Comparison of ENCODE assay signal across 8 cellular contexts in the genomic region with DNA sequence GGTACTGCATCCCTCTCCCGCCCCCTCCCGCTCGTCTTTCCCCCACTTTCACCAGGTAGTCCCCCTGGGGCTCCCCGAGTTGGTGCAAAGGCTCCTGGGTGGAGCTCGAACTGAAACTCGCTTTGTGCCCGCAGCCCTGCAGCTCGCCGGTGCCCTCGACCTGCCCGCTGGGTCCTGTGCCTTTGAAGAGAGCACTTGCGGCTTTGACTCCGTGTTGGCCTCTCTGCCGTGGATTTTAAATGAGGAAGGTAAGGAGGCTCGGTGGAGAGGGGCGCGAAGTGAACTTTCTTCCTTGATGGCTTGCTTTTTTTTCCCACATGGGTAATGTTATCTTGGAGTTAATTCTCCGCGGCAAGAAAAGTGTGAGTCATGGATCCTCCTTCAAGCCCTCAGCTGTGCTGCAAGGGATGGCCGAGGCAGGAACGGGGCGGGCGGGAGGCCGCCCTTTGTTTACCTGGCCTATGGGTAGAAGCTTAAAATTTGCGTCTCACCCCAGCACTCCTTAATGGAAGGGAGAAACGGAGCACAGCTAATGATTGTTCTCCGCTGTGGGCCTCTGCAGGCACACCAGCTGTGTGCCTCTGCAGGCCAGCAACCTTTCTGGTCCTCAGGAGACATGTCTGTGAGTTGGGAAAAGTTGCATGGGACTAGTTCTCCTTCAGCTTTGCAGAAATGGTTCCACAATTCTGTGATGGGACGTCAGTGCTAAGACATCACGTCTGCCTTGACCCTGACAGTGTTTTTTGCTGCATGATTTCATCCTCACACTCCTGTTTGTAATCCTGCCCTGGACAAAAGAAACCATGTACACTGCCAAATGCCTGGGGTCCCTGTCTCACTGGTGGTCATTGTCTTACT. TPM values are rescaled to one million over a fixed set of nuclear protein-coding genes. Genes with fewer than 3 reads are reported as not detected.
DNase-seq lines count a peak whose midpoint lies in the region; ATAC-seq and TF ChIP-seq lines count a peak whose summit lies in the region.

No MANE protein-coding gene starts in this region.

- H3K4me3 Mint-ChIP-seq in activated naive CD4-positive, alpha-beta T cell treated with anti-CD3 and anti-CD28 coated beads, Interleukin-2, amount 50 U/mL, for 24 hours = peak overlapping the region; percentile 54
- no peak overlapping the region for H3K4me3 Mint-ChIP-seq in activated naive CD4-positive, alpha-beta T cell treated with anti-CD3 and anti-CD28 coated beads, Interleukin-2, amount 10 ng/mL, durations not matched to agents 7 days and 5 days
- H3K4me3 Mint-ChIP-seq in memory B cell = peak overlapping the region; percentile 27

- H3K4me1 ChIP-seq in duodenal mucosa (ENCODE audit: control insufficient read depth in 1 of 2, insufficient read depth in 2 of 2, low read length in 2 of 2) = peaks cover 5 to 9% of the 10 kb centered on the region in 2 donors
- H3K4me1 ChIP-seq in uterus = peaks cover 14 to 18% of the 10 kb centered on the region in 2 donors

- H3K36me3 Mint-ChIP-seq in activated naive CD4-positive, alpha-beta T cell treated with anti-CD3 and anti-CD28 coated beads, Interleukin-2, amount 50 U/mL, for 24 hours = no peaks in the 10 kb centered on the region
- no peaks in the 10 kb centered on the region for H3K36me3 Mint-ChIP-seq in activated naive CD4-positive, alpha-beta T cell treated with anti-CD3 and anti-CD28 coated beads, Interleukin-2, amount 10 ng/mL, durations not matched to agents 7 days and 5 days
- no peaks in the 10 kb centered on the region for H3K36me3 Mint-ChIP-seq in memory B cell

- H3K36me3 ChIP-seq in duodenal mucosa (ENCODE audit: control insufficient read depth in 1 of 2, insufficient read depth in 2 of 2, low read length in 2 of 2) = no peaks in the 10 kb centered on the region
- H3K36me3 ChIP-seq in uterus = no peaks in the 10 kb centered on the region

- peaks cover 50% of the 10 kb centered on the region for H3K27me3 Mint-ChIP-seq in activated naive CD4-positive, alpha-beta T cell treated with anti-CD3 and anti-CD28 coated beads, Interleukin-2, amount 50 U/mL, for 24 hours
- peaks cover 68% of the 10 kb centered on the region for H3K27me3 Mint-ChIP-seq in activated naive CD4-positive, alpha-beta T cell treated with anti-CD3 and anti-CD28 coated beads, Interleukin-2, amount 10 ng/mL, durations not matched to agents 7 days and 5 days
- H3K27me3 Mint-ChIP-seq in memory B cell = peaks cover 20% of the 10 kb centered on the region

- CTCF ChIA-PET in activated naive CD4-positive, alpha-beta T cell treated with anti-CD3 and anti-CD28 coated beads, Interleukin-2, amount 10 ng/mL, durations not matched to agents 7 days and 5 days (lab: Charles Lee) = no interaction called here

- H3K27ac Mint-ChIP-seq in activated naive CD4-positive, alpha-beta T cell treated with anti-CD3 and anti-CD28 coated beads, Interleukin-2, amount 50 U/mL, for 24 hours = no peak overlapping the region
- no peak overlapping the region for H3K27ac Mint-ChIP-seq in activated naive CD4-positive, alpha-beta T cell treated with anti-CD3 and anti-CD28 coated beads, Interleukin-2, amount 10 ng/mL, durations not matched to agents 7 days and 5 days
- no peak overlapping the region for H3K27ac Mint-ChIP-seq in memory B cell

- no peak for TF ChIP-seq CTCF in uterus (IDR thresholded peaks at IDR 0.05)

- no peak for DNase-seq in activated naive CD4-positive, alpha-beta T cell treated with anti-CD3 and anti-CD28 coated beads, Interleukin-2, amount 10 ng/mL, durations not matched to agents 7 days and 5 days
- no peak for DNase-seq in memory B cell (ENCODE audit: low spot score in 2 of 2)
- DNase-seq in uterus = peak in 1 of 2 donors; percentile 68
- no peak for DNase-seq in pons (ENCODE audit: low spot score)
- no peak for DNase-seq in NCI-H524 treated with DMSO at 0.1 percent for 48 hours (lab: John Stamatoyannopoulos, UW)

- H3K4me3 ChIP-seq in duodenal mucosa (ENCODE audit: low read depth in 1 of 2, low read length in 2 of 2) (peak overlapping the region; percentile 57 to 72), uterus (peak overlapping the region; percentile 56 to 95)

- H3K9me3 ChIP-seq in duodenal mucosa (ENCODE audit: control insufficient read depth in 1 of 2, low read length in 2 of 2) (no peaks in the 10 kb centered on the region), uterus (no peaks in the 10 kb centered on the region)

- H3K27me3 ChIP-seq in duodenal mucosa (ENCODE audit: control insufficient read depth in 1 of 2, insufficient read depth in 2 of 2, low read length in 2 of 2) (peaks cover 8 to 17% of the 10 kb centered on the region in 2 donors), uterus (no peaks in the 10 kb centered on the region)

- H3K9ac ChIP-seq in duodenal mucosa (ENCODE audit: low read depth in 1 of 2, low read length in 2 of 2) = peak overlapping the region in 1 of 2 donors; percentile 2

- intact Hi-C loops in uterus (cut with DNase I; ENCODE audit: low total_unique reads) = no loop called here

- ATAC-seq in memory B cell (ENCODE audit: low read depth) (peak; percentile 14), GM18909 (IDR thresholded peaks at IDR 0.05; ENCODE audit: poor library complexity, unreplicated experiment) (no peak)

- H3K9me3 Mint-ChIP-seq in activated naive CD4-positive, alpha-beta T cell treated with anti-CD3 and anti-CD28 coated beads, Interleukin-2, amount 50 U/mL, for 24 hours = no peaks in the 10 kb centered on the region
- H3K9me3 Mint-ChIP-seq in activated naive CD4-positive, alpha-beta T cell treated with anti-CD3 and anti-CD28 coated beads, Interleukin-2, amount 10 ng/mL, durations not matched to agents 7 days and 5 days = no peaks in the 10 kb centered on the region
- no peaks in the 10 kb centered on the region for H3K9me3 Mint-ChIP-seq in memory B cell

- H3K27ac ChIP-seq in duodenal mucosa (ENCODE audit: low read depth, low read length) (no peak overlapping the region), uterus (peak overlapping the region; percentile 94 to 99)

- TF ChIP-seq POLR2A in uterus (IDR thresholded peaks at IDR 0.05) = peak in 1 of 2 donors; percentile 31

- H3K4me1 Mint-ChIP-seq in activated naive CD4-positive, alpha-beta T cell treated with anti-CD3 and anti-CD28 coated beads, Interleukin-2, amount 50 U/mL, for 24 hours = peaks cover 5% of the 10 kb centered on the region
- H3K4me1 Mint-ChIP-seq in activated naive CD4-positive, alpha-beta T cell treated with anti-CD3 and anti-CD28 coated beads, Interleukin-2, amount 10 ng/mL, durations not matched to agents 7 days and 5 days = peaks cover 14% of the 10 kb centered on the region
- peaks cover 9% of the 10 kb centered on the region for H3K4me1 Mint-ChIP-seq in memory B cell

RNA-seq across cellular contexts. Expression of a gene that starts 1.0 kb away (rescaled TPM):
- 100 to 1,000 TPM in 3 of 4 donors, 10 to 100 TPM in 1; 42.7 to 204 (median 138) TPM for total RNA-seq in uterus
